Comparison of ENCODE assay signal across 8 cellular contexts in genomic region chr15:80776420-80777045, GRCh38. TPM values are rescaled to one million over a fixed set of nuclear protein-coding genes. Genes with fewer than 3 reads are reported as not detected.
DNase-seq lines count a peak whose midpoint lies in the region; ATAC-seq and TF ChIP-seq lines count a peak whose summit lies in the region.

No MANE protein-coding gene starts in this region.

- H3K36me3 ChIP-seq in DOHH2 (ENCODE audit: control insufficient read depth, low read length) (no peaks in the 10 kb centered on the region), Loucy (ENCODE audit: insufficient read depth, low read length) (no peaks in the 10 kb centered on the region), left ventricle myocardium inferior (no peaks in the 10 kb centered on the region)

- H3K4me1 ChIP-seq in DOHH2 (ENCODE audit: control insufficient read depth, low read length) (no peaks in the 10 kb centered on the region), Loucy (ENCODE audit: insufficient read depth, low read length, poor library complexity, severe bottlenecking) (no peaks in the 10 kb centered on the region), left ventricle myocardium inferior (peaks cover 44% of the 10 kb centered on the region)

- H4K20me1 ChIP-seq in DOHH2 (ENCODE audit: control insufficient read depth, insufficient read depth, low read depth, low read length) (no peaks in the 10 kb centered on the region), Loucy (ENCODE audit: insufficient read depth, low read length, poor library complexity, severe bottlenecking) (no peaks in the 10 kb centered on the region)

- H3K4me3 ChIP-seq in DOHH2 (ENCODE audit: low read length) (no peak overlapping the region), Loucy (ENCODE audit: low read length, poor library complexity, severe bottlenecking) (no peak overlapping the region), left ventricle myocardium inferior (no peak overlapping the region), retinal pigment epithelial cell (ENCODE audit: low read length) (no peak overlapping the region)

- H3K9me3 ChIP-seq in DOHH2 (ENCODE audit: control insufficient read depth, insufficient read depth, low read length) (no peaks in the 10 kb centered on the region), Loucy (ENCODE audit: insufficient read depth, low read depth, low read length) (no peaks in the 10 kb centered on the region), left ventricle myocardium inferior (replicated peaks) (no peaks in the 10 kb centered on the region)

- intact Hi-C loops in left ventricle myocardium inferior (cut with micrococcal nuclease): loop anchor here (5.0 to 10.0 kb wide), 3 partner anchors 122 to 209 kb away; no protein-coding TSS in a partner anchor

- ATAC-seq in HG03039 (IDR thresholded peaks at IDR 0.05; ENCODE audit: unreplicated experiment) (no peak), HG03565 (IDR thresholded peaks at IDR 0.05; ENCODE audit: unreplicated experiment) (no peak)

- no peak overlapping the region for H3K4me2 ChIP-seq in DOHH2 (ENCODE audit: low read length)
- no peak overlapping the region for H3K4me2 ChIP-seq in Loucy (ENCODE audit: low read depth, low read length, poor library complexity, severe bottlenecking)

- H3K27me3 ChIP-seq in DOHH2 (ENCODE audit: control insufficient read depth, low read length) (peaks cover 9% of the 10 kb centered on the region), Loucy (ENCODE audit: insufficient read depth, low read length, poor library complexity, severe bottlenecking) (no peaks in the 10 kb centered on the region), left ventricle myocardium inferior (ENCODE audit: low read depth) (peaks cover 42% of the 10 kb centered on the region)

- H2AFZ ChIP-seq in Loucy (ENCODE audit: low read length): no peak overlapping the region

- H3F3A ChIP-seq in DOHH2 (ENCODE audit: control insufficient read depth, insufficient read depth): no peaks in the 10 kb centered on the region
- H3F3A ChIP-seq in Loucy (ENCODE audit: low read depth): no peaks in the 10 kb centered on the region

- H3K9me2 ChIP-seq in DOHH2 (replicated peaks; ENCODE audit: control insufficient read depth, low read length) (no peaks in the 10 kb centered on the region), Loucy (replicated peaks; ENCODE audit: low read depth, low read length) (no peaks in the 10 kb centered on the region)

- DNase-seq in T follicular helper cell (ENCODE audit: low read depth) (peak; percentile 35), amygdala (lab: John Stamatoyannopoulos, UW) (peak in 48 of 56 donors; percentile 7 to 87 (median 43)), left ventricle myocardium inferior (peak; percentile 47), retinal pigment epithelial cell (ENCODE audit: low read depth) (no peak)

- peak; percentile 92 for TF ChIP-seq CTCF in DOHH2 (IDR thresholded peaks at IDR 0.05; ENCODE audit: low read depth, low read length, poor library complexity, severe bottlenecking)
- peak; percentile 95 for TF ChIP-seq CTCF in Loucy (conservative IDR thresholded peaks at IDR 0.05; ENCODE audit: low read length)
- TF ChIP-seq CTCF in left ventricle myocardium inferior (IDR thresholded peaks at IDR 0.05; ENCODE audit: borderline replicate concordance): peak; percentile 86
- peak; percentile 89 for TF ChIP-seq CTCF in retinal pigment epithelial cell (conservative IDR thresholded peaks at IDR 0.05; ENCODE audit: low read depth, low read length)

- H3K79me2 ChIP-seq in DOHH2 (ENCODE audit: control insufficient read depth, low read length) (no peaks in the 10 kb centered on the region), Loucy (ENCODE audit: insufficient read depth, low read length) (no peaks in the 10 kb centered on the region)

- H3K27ac ChIP-seq in DOHH2 (ENCODE audit: low read depth, low read length) (no peak overlapping the region), left ventricle myocardium inferior (replicated peaks) (peak overlapping the region; percentile 57)

- no peak overlapping the region for H3K9ac ChIP-seq in Loucy (ENCODE audit: low read depth, low read length, poor library complexity, severe bottlenecking)

RNA-seq across cellular contexts. Expression of gene CEMIP, which starts 2.6 kb away (rescaled TPM):
- 0.44 TPM for total RNA-seq in left ventricle myocardium inferior
